Comparison of ENCODE assay signal across 9 cellular contexts in the genomic region with DNA sequence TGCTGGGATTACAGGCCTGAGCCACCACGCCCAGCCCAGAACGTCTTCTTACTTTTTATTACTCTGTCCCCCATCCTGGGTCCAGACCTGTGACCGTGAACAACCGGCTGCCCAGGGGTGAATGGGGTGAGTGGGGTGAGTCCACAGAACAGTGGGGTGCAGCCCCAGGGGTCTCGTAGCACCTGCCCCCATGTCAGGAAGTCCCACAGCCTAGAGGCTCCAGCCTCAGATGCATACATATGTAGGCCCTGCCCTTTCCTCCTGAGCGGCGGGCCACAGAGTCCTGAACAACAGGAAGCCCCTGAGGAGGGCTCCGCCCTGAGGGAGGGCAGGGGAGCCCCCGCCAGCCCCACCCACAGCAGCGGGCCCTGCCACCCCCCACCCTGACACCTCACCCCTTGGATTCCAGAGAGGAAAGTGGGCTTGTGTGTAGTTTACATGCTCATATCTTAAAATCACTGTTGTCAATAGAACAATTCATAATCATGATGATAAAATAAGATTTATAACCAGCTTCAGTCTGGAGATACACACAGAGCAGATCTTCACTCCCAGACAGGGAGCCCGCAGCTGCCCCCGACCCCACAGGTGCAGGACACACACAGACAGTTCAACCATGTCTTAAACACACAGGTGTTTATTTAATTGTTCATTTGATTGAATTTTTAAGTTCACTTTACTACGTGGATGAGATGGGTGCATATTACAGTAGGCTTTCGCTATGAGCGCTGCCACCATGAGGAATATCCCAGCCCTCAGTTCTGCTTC. TPM values are rescaled to one million over a fixed set of nuclear protein-coding genes. Genes with fewer than 3 reads are reported as not detected.
A peak's percentile ranks its signal among the peaks of the same experiment; 100 is the strongest.
DNase-seq lines count a peak whose midpoint lies in the region; ATAC-seq and TF ChIP-seq lines count a peak whose summit lies in the region.
"Had no signal": no experiment of that assay in that cellular context is flagged by ENCODE, and none has a peak within 500 bp of the region (broad histone marks: within the 10 kb centered on the region; RNA-seq: fewer than 3 reads in every experiment).

No MANE protein-coding gene starts in this region.

- H3K9me2 ChIP-seq in GM23338 (ENCODE audit: insufficient read depth) (no peaks in the 10 kb centered on the region), SK-N-SH (no peaks in the 10 kb centered on the region)

- no peak overlapping the region for H3T11ph ChIP-seq in H9 (ENCODE audit: low read length)

- WGBS in H9 (ENCODE audit: extremely low coverage, insufficient read length, low lambda C conversion rate) = no CpG with 5 or more reads among the region's 15 CpGs
- WGBS in SK-N-SH (ENCODE audit: low lambda C conversion rate) = 85% methylated on average over 12 of the region's 15 CpGs

- H3K27me3 ChIP-seq in GM23338 (ENCODE audit: insufficient read depth) (no peaks in the 10 kb centered on the region), H9 (ENCODE audit: insufficient read depth, low read length) (no peaks in the 10 kb centered on the region), SK-N-SH (ENCODE audit: insufficient read depth) (no peaks in the 10 kb centered on the region)

- no peak overlapping the region for H3K9ac ChIP-seq in H9 (ENCODE audit: extremely low read depth, insufficient read length, low read length)
- no peak overlapping the region for H3K9ac ChIP-seq in SK-N-SH

- H2BK20ac ChIP-seq in H9 (ENCODE audit: low read depth, low read length, poor library complexity, severe bottlenecking) = no peak overlapping the region

- H3K4me2 ChIP-seq in GM23338 (0 out of 2 replicates have a peak overlapping the region, but pooled peaks have one; percentile 14), H9 (ENCODE audit: insufficient read depth, insufficient read length, low read length) (no peak overlapping the region), SK-N-SH (no peak overlapping the region)

- no peak overlapping the region for H2BK15ac ChIP-seq in H9 (ENCODE audit: low read depth, low read length)

- intact Hi-C loops in activated CD8-positive, alpha-beta T cell treated with anti-CD3 and anti-CD28 coated beads for 36 hours (cut with micrococcal nuclease) = no loop called here
- intact Hi-C loops in Right ventricle myocardium superior (cut with DNase I) = no loop called here

- TF ChIP-seq EP300 in SK-N-SH (IDR thresholded peaks at IDR 0.05; ENCODE audit: borderline replicate concordance in 1 of 2, low read depth in 1 of 2, low read length in 1 of 2) = no peak

- CTCF ChIA-PET in activated CD8-positive, alpha-beta T cell treated with anti-CD3 and anti-CD28 coated beads for 36 hours (lab: Charles Lee) = interaction anchor here (2.4 kb wide), 1 partner anchor 12 kb away, joined by 10 read pairs; a partner anchor contains a TSS
- CTCF ChIA-PET in SK-N-SH (lab: Yijun Ruan, JAX) = no interaction called here

- no peak overlapping the region for H3K18ac ChIP-seq in H9 (ENCODE audit: insufficient read length, low read depth, low read length)

- H4K20me1 ChIP-seq in GM23338 (replicated peaks; ENCODE audit: insufficient read depth) (no peaks in the 10 kb centered on the region), H9 (ENCODE audit: control insufficient read depth, insufficient read depth, insufficient read length) (no peaks in the 10 kb centered on the region), SK-N-SH (ENCODE audit: insufficient read depth) (peaks cover 8% of the 10 kb centered on the region; the same call in 1 of the 2 replicates)

- no peak overlapping the region for H3K23ac ChIP-seq in H9 (ENCODE audit: insufficient read length, low read depth, low read length)

- no peak overlapping the region for H3K56ac ChIP-seq in H9 (ENCODE audit: insufficient read length, low read depth, low read length)

- H3K36me3 Mint-ChIP-seq in GM23338 (ENCODE audit: low read depth) (peaks cover under 1% of the 10 kb centered on the region; the same call in 1 of the 3 replicates), H9 (ENCODE audit: insufficient read depth in 1 of 3, low read depth in 3 of 3) (peaks cover 0 to 3% (median 0%) of the 10 kb centered on the region in 3 experiments; a peak in 1 of 7 replicates)
- H3K36me3 Mint-ChIP-seq in activated CD8-positive, alpha-beta T cell treated with anti-CD3 and anti-CD28 coated beads for 36 hours (ENCODE audit: low read depth) = peaks cover 3% of the 10 kb centered on the region

- H3K4me3 Mint-ChIP-seq in GM23338 = no peak overlapping the region
- H3K4me3 Mint-ChIP-seq in activated CD8-positive, alpha-beta T cell treated with anti-CD3 and anti-CD28 coated beads for 36 hours = peak overlapping the region; percentile 79
- no peak overlapping the region for H3K4me3 Mint-ChIP-seq in H9

- H4K91ac ChIP-seq in H9 (ENCODE audit: insufficient read length, low read depth, low read length) = no peak overlapping the region

- H2AFZ ChIP-seq in GM23338 (no peak overlapping the region), H9 (ENCODE audit: low read length) (no peak overlapping the region), SK-N-SH (ENCODE audit: low read depth) (no peak overlapping the region)

- H3K4me3 ChIP-seq in GM23338 (no peak overlapping the region), SK-N-SH (ENCODE audit: low read depth in 2 of 2, low read length in 1 of 2) (no peak overlapping the region)

- H3K27ac Mint-ChIP-seq in GM23338 (no peak overlapping the region), H9 (peak overlapping the region in 1 of 3 experiments; percentile 92; a peak in 1 of 7 replicates)
- H3K27ac Mint-ChIP-seq in activated CD8-positive, alpha-beta T cell treated with anti-CD3 and anti-CD28 coated beads for 36 hours = peak overlapping the region; percentile 99

- H3K4me1 ChIP-seq in GM23338 (ENCODE audit: insufficient read depth) (peaks cover 7% of the 10 kb centered on the region; the same call in 1 of the 2 replicates), H9 (ENCODE audit: insufficient read depth, low read length) (no peaks in the 10 kb centered on the region), SK-N-SH (ENCODE audit: control insufficient read depth in 1 of 2, insufficient read depth in 2 of 2, low read depth in 1 of 2, low read length in 1 of 2) (peaks cover 0 to 13% of the 10 kb centered on the region in 2 experiments; a peak in 1 of 4 replicates)

- H2BK120ac ChIP-seq in H9 (ENCODE audit: low read depth, low read length, poor library complexity, severe bottlenecking) = no peak overlapping the region

- peaks cover 7% of the 10 kb centered on the region for H3K23me2 ChIP-seq in H9 (ENCODE audit: insufficient read length, low read depth, low read length, poor library complexity, severe bottlenecking)

- POLR2A ChIA-PET in activated CD8-positive, alpha-beta T cell treated with anti-CD3 and anti-CD28 coated beads for 36 hours (lab: Charles Lee) = interaction anchor here (0.5 to 5.8 kb wide), 3 partner anchors 11 to 74 kb away, joined by 3 to 57 read pairs (median 4); a partner anchor contains a TSS
- POLR2A ChIA-PET in SK-N-SH (lab: Yijun Ruan, JAX) = no interaction called here

- H2BK5ac ChIP-seq in H9 (ENCODE audit: insufficient read length, low read length) = no peak overlapping the region

- TF ChIP-seq CTCF in GM23338 (conservative IDR thresholded peaks at IDR 0.05; ENCODE audit: low read depth in 2 of 2) = no peak
- no peak for TF ChIP-seq CTCF in activated CD8-positive, alpha-beta T cell treated with anti-CD3 and anti-CD28 coated beads for 36 hours (IDR thresholded peaks at IDR 0.05)
- no peak for TF ChIP-seq CTCF in H9 (conservative IDR thresholded peaks at IDR 0.05)
- no peak for TF ChIP-seq CTCF in SK-N-SH (IDR thresholded peaks at IDR 0.05)

- H4K8ac ChIP-seq in H9 (replicated peaks; ENCODE audit: insufficient read length, low read depth, low read length) = no peak overlapping the region

- H3K27ac ChIP-seq in GM23338 (ENCODE audit: low read depth) (no peak overlapping the region; the same call in 1 of the 2 replicates), H9 (ENCODE audit: insufficient read length, low read depth, low read length) (no peak overlapping the region), SK-N-SH (ENCODE audit: low read depth in 2 of 2, low read length in 1 of 2) (no peak overlapping the region)

- TF ChIP-seq RAD21 in SK-N-SH (IDR thresholded peaks at IDR 0.05; ENCODE audit: low read length) = no peak

- no peaks in the 10 kb centered on the region for H3K9me3 Mint-ChIP-seq in GM23338
- H3K9me3 Mint-ChIP-seq in activated CD8-positive, alpha-beta T cell treated with anti-CD3 and anti-CD28 coated beads for 36 hours = no peaks in the 10 kb centered on the region
- no peaks in the 10 kb centered on the region; a peak in 1 of 5 replicates for H3K9me3 Mint-ChIP-seq in H9

- no peak overlapping the region for H2AK5ac ChIP-seq in H9 (ENCODE audit: insufficient read length, low read length)

- no peaks in the 10 kb centered on the region for H3K79me1 ChIP-seq in H9 (ENCODE audit: insufficient read depth, low read depth, low read length, poor library complexity, severe bottlenecking)

- no peak overlapping the region for H4K5ac ChIP-seq in H9 (ENCODE audit: insufficient read length, low read depth, low read length)

- H3K4me1 Mint-ChIP-seq in GM23338 (peaks cover 8% of the 10 kb centered on the region), H9 (peaks cover 6 to 15% of the 10 kb centered on the region in 2 experiments)
- H3K4me1 Mint-ChIP-seq in activated CD8-positive, alpha-beta T cell treated with anti-CD3 and anti-CD28 coated beads for 36 hours (ENCODE audit: low read depth) = peaks cover 41% of the 10 kb centered on the region

- no peak for DNase-seq in GM23338 (ENCODE audit: low spot score)
- DNase-seq in activated CD8-positive, alpha-beta T cell treated with anti-CD3 and anti-CD28 coated beads for 36 hours = peak; percentile 88
- DNase-seq in Right ventricle myocardium superior = peak; percentile 73
- DNase-seq in stimulated activated CD8-positive, alpha-beta memory T cell treated with anti-CD3 and anti-CD28 coated beads, Interleukin-2, amount 100 ng/mL, for 48 hours (ENCODE audit: low read depth in 2 of 2) = peak; percentile 58 to 62
- no peak for DNase-seq in H9
- no peak for DNase-seq in SK-N-SH
- no peak for DNase-seq in NCI-H2171 (lab: John Stamatoyannopoulos, UW)

- ATAC-seq in GM23338 (no peak), Right ventricle myocardium superior (ENCODE audit: poor library complexity) (no peak), GM18502 (IDR thresholded peaks at IDR 0.05; ENCODE audit: poor library complexity, unreplicated experiment) (no peak)
- ATAC-seq in activated CD8-positive, alpha-beta T cell treated with anti-CD3 and anti-CD28 coated beads for 36 hours = peak; percentile 66
- ATAC-seq: Panc1 had no signal

- no peak overlapping the region for H3K14ac ChIP-seq in H9 (ENCODE audit: insufficient read depth, low read length)

- H3K36me3 ChIP-seq in GM23338 (ENCODE audit: insufficient read depth) = no peaks in the 10 kb centered on the region
- H3K36me3 ChIP-seq in SK-N-SH (replicated peaks in 1 of 2; ENCODE audit: control insufficient read depth in 1 of 2, insufficient read depth in 2 of 2, low read length in 1 of 2) = no peaks in the 10 kb centered on the region

- H3K27me3 Mint-ChIP-seq in GM23338 (ENCODE audit: insufficient read depth, low read depth, poor library complexity) (peaks cover 12% of the 10 kb centered on the region), H9 (ENCODE audit: low read depth) (peaks cover 3% of the 10 kb centered on the region)
- no peaks in the 10 kb centered on the region for H3K27me3 Mint-ChIP-seq in activated CD8-positive, alpha-beta T cell treated with anti-CD3 and anti-CD28 coated beads for 36 hours

- H3K79me2 ChIP-seq in GM23338 (replicated peaks; ENCODE audit: insufficient read depth) = no peaks in the 10 kb centered on the region
- no peaks in the 10 kb centered on the region for H3K79me2 ChIP-seq in H9 (ENCODE audit: insufficient read depth, low read length)
- H3K79me2 ChIP-seq in SK-N-SH (ENCODE audit: insufficient read depth) = no peaks in the 10 kb centered on the region

- H3K4ac ChIP-seq in H9 (ENCODE audit: low read depth, low read length) = no peak overlapping the region

- H3F3A ChIP-seq in GM23338 (replicated peaks; ENCODE audit: low read depth) (peaks cover 9% of the 10 kb centered on the region; the same call in 1 of the 2 replicates), SK-N-SH (replicated peaks; ENCODE audit: insufficient read depth) (peaks cover 6% of the 10 kb centered on the region)

- H3K9me3 ChIP-seq in H9 (ENCODE audit: control insufficient read depth, low read depth, low read length) (no peaks in the 10 kb centered on the region), SK-N-SH (no peaks in the 10 kb centered on the region)

- H2BK12ac ChIP-seq in H9 (ENCODE audit: insufficient read length, low read depth, low read length) = no peak overlapping the region

RNA-seq across cellular contexts. Expression of a gene that starts 12.4 kb away (rescaled TPM):
- 19.3 and 20.6 TPM in 2 replicates for total RNA-seq in GM23338 (2014; rRNA removed; shearing (Covaris generic))
- polyA plus RNA-seq in GM23338 (2016; fragmentation: Nextera tagmentation; extraction: Ambion mirVana) = 4.4 and 4.9 TPM in 2 replicates
- 10 to 100 TPM; 16.2 to 16.3 TPM for total RNA-seq in activated CD8-positive, alpha-beta T cell treated with anti-CD3 and anti-CD28 coated beads for 36 hours
- total RNA-seq in Right ventricle myocardium superior = 5.5 TPM
- total RNA-seq in H9 (2021) = 14.3 and 14.8 TPM in 2 replicates
- 5.6 and 6.5 TPM in 2 replicates for polyA plus RNA-seq in SK-N-SH (2012; rRNA removed)
- polyA plus RNA-seq in SK-N-SH (2012; cell fraction: cytosol; rRNA removed) = 3.2 and 4.9 TPM in 2 replicates
- 9.9 and 10.9 TPM in 2 replicates for polyA plus RNA-seq in SK-N-SH (2012; cell fraction: nucleus; rRNA removed)

RNA-seq across cellular contexts. Expression of a gene that starts 13.9 kb away (rescaled TPM):
- total RNA-seq in GM23338 (2014; rRNA removed; shearing (Covaris generic)) = 42.7 and 61.3 TPM in 2 replicates
- 28.6 and 29.7 TPM in 2 replicates for polyA plus RNA-seq in GM23338 (2016; fragmentation: Nextera tagmentation; extraction: Ambion mirVana)
- 10 to 100 TPM; 17.8 to 18.4 TPM for total RNA-seq in activated CD8-positive, alpha-beta T cell treated with anti-CD3 and anti-CD28 coated beads for 36 hours
- total RNA-seq in Right ventricle myocardium superior = 4.3 TPM
- 54.0 and 58.4 TPM in 2 replicates for total RNA-seq in H9 (2021)
- polyA plus RNA-seq in SK-N-SH (2012; rRNA removed) = 89.8 and 111 TPM in 2 replicates
- 58.5 and 83.6 TPM in 2 replicates for polyA plus RNA-seq in SK-N-SH (2012; cell fraction: cytosol; rRNA removed)
- 103 and 122 TPM in 2 replicates for polyA plus RNA-seq in SK-N-SH (2012; cell fraction: nucleus; rRNA removed)

RNA-seq across cellular contexts. Expression of a gene that starts 18.8 kb away (rescaled TPM):
- 26.5 and 34.5 TPM in 2 replicates for total RNA-seq in GM23338 (2014; rRNA removed; shearing (Covaris generic))
- polyA plus RNA-seq in GM23338 (2016; fragmentation: Nextera tagmentation; extraction: Ambion mirVana) (13.5 and 14.2 TPM in 2 replicates), SK-N-SH (2012; rRNA removed) (9.9 and 12.9 TPM in 2 replicates)
- 10 to 100 TPM; 37.4 to 39.1 TPM for total RNA-seq in activated CD8-positive, alpha-beta T cell treated with anti-CD3 and anti-CD28 coated beads for 36 hours
- total RNA-seq in Right ventricle myocardium superior (7.3 TPM), H9 (2021) (33.4 and 36.5 TPM in 2 replicates)
- 1.5 and 2.4 TPM in 2 replicates for polyA plus RNA-seq in SK-N-SH (2012; cell fraction: cytosol; rRNA removed)
- polyA plus RNA-seq in SK-N-SH (2012; cell fraction: nucleus; rRNA removed) = 82.0 and 145 TPM in 2 replicates

RNA-seq across cellular contexts. Expression of a gene that starts 57.2 kb away (rescaled TPM):
- total RNA-seq in GM23338 (2014; rRNA removed; shearing (Covaris generic)) = 0.28 and 3.8 TPM in 2 replicates
- polyA plus RNA-seq in GM23338 (2016; fragmentation: Nextera tagmentation; extraction: Ambion mirVana) = not detected in 2 replicates
- not detected for total RNA-seq in activated CD8-positive, alpha-beta T cell treated with anti-CD3 and anti-CD28 coated beads for 36 hours
- total RNA-seq in Right ventricle myocardium superior = 0.32 TPM
- 0.86 TPM in 1 of 2 replicates, not detected in the other for total RNA-seq in H9 (2021)
- 8.2 and 9.4 TPM in 2 replicates for polyA plus RNA-seq in SK-N-SH (2012; rRNA removed)
- polyA plus RNA-seq in SK-N-SH (2012; cell fraction: cytosol; rRNA removed) = 3.6 and 6.1 TPM in 2 replicates
- polyA plus RNA-seq in SK-N-SH (2012; cell fraction: nucleus; rRNA removed) = 18.3 and 28.9 TPM in 2 replicates

Comparison
In these comparisons a context has a peak if more than half of its experiments do, and no peak if none do; other contexts are left out.
1. DNase-seq: peak in activated CD8-positive, alpha-beta T cell treated with anti-CD3 and anti-CD28 coated beads for 36 hours (single experiment), Right ventricle myocardium superior (single experiment) and stimulated activated CD8-positive, alpha-beta memory T cell treated with anti-CD3 and anti-CD28 coated beads, Interleukin-2, amount 100 ng/mL, for 48 hours (2 of 2); none in GM23338 (single experiment), H9 (single experiment), SK-N-SH (single experiment) and NCI-H2171 (single experiment).